6 cellular contexts compared by ENCODE assay signal in the genomic region with DNA sequence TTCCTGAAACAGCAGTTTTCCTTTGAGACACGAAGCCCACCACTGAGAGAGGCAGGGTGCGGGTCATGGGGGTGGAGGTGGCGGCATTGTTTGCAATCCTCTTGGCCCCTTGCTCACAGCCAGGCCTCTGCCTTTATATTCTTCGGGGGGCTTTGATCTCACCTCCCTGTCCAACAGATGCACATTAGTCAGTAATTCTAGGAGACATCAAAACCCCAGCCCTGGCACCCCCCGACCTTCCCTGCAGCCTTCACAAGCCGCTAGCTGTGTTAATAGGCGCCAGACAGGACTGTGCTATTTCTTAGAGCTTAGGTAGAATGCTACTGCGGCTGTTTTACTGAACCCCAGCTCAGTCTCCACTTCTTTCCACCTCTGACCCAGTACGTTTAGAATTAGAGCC.
"Had no signal": no experiment of that assay in that cellular context is flagged by ENCODE, and none has a peak within 500 bp of the region (broad histone marks: within the 10 kb centered on the region; RNA-seq: fewer than 3 reads in every experiment).

No MANE protein-coding gene starts in this region.

- H3K4me3 Mint-ChIP-seq: H9 had no signal

- ATAC-seq: K562 had no signal

- H3K9me3 Mint-ChIP-seq: H9 had no signal

- H3K27ac Mint-ChIP-seq: H9 had no signal

- DNase-seq: GM23248, GOT3, H9, HCEC 1CT, IMR-90 had no signal
